19 cellular contexts compared by ENCODE assay signal in genomic region chr7:55516399-55516798, GRCh38. TPM values are rescaled to one million over a fixed set of nuclear protein-coding genes. Genes with fewer than 3 reads are reported as not detected.
DNase-seq lines count a peak whose midpoint lies in the region; ATAC-seq and TF ChIP-seq lines count a peak whose summit lies in the region.
"Had no signal": no experiment of that assay in that cellular context is flagged by ENCODE, and none has a peak within 500 bp of the region (broad histone marks: within the 10 kb centered on the region; RNA-seq: fewer than 3 reads in every experiment).

No MANE protein-coding gene starts in this region.

- no TSS peak for BruUV-seq in PC-9 (replicated peaks; lab: Mats Ljungman, UMichigan)

- H3K27me3 ChIP-seq in DOHH2 (ENCODE audit: control insufficient read depth, low read length) (no peaks in the 10 kb centered on the region), endodermal cell (ENCODE audit: control insufficient read depth, insufficient read depth, low read length, poor library complexity, severe bottlenecking) (no peaks in the 10 kb centered on the region), PC-9 (ENCODE audit: insufficient read depth, low read depth) (no peaks in the 10 kb centered on the region)
- H3K27me3 ChIP-seq: MG63, thyroid gland had no signal

- peak in 1 of 2 donors; percentile 32 for ATAC-seq in activated T-cell treated with anti-CD3 and anti-CD28 coated beads, Interleukin-2, amount 50 U/mL, for 4 hours
- ATAC-seq in activated B cell treated with CpG ODN at 0.5 μM for 24 hours (ENCODE audit: low read depth) (no peak), HG02973 (IDR thresholded peaks at IDR 0.05; ENCODE audit: unreplicated experiment) (no peak)
- ATAC-seq in natural killer cell treated with Interleukin-12 subunit alpha and Interleukin-12 subunit beta and Interleukin-15 and Interleukin-18, amount 100 ng/mL, for 72 hours = no peak
- ATAC-seq: HCT116 had no signal

- H3K36me3 ChIP-seq in DOHH2 (ENCODE audit: control insufficient read depth, low read length) = peaks cover 55% of the 10 kb centered on the region
- H3K36me3 ChIP-seq in endodermal cell (ENCODE audit: control insufficient read depth, insufficient read depth, low read length) = peaks cover 23% of the 10 kb centered on the region
- H3K36me3 ChIP-seq in PC-9 (ENCODE audit: low read depth) = peaks cover 39% of the 10 kb centered on the region

- WGBS in endodermal cell (ENCODE audit: insufficient coverage in 1 of 2, insufficient read length in 1 of 2), 2 experiments = 99 to 100% methylated on average over 2 to 4 of the region's 4 CpGs

- no peaks in the 10 kb centered on the region for H3F3A ChIP-seq in DOHH2 (ENCODE audit: control insufficient read depth, insufficient read depth)
- H3F3A ChIP-seq in PC-9 (ENCODE audit: insufficient read depth, low read depth) = peaks cover 7% of the 10 kb centered on the region; the same call in 1 of the 2 replicates

- no peak overlapping the region for H2AFZ ChIP-seq in PC-9

- no peak overlapping the region for H3K9ac ChIP-seq in endodermal cell (ENCODE audit: extremely low read depth, low read length, poor library complexity, severe bottlenecking)
- H3K9ac ChIP-seq: SK-N-SH had no signal

- no peaks in the 10 kb centered on the region for H3K27me3 Mint-ChIP-seq in activated T-cell treated with anti-CD3 and anti-CD28 coated beads, Interleukin-2, amount 50 U/mL, for 4 hours (ENCODE audit: low read depth)
- H3K27me3 Mint-ChIP-seq in activated B cell treated with CpG ODN at 0.5 μM for 24 hours = no peaks in the 10 kb centered on the region
- no peaks in the 10 kb centered on the region for H3K27me3 Mint-ChIP-seq in natural killer cell treated with Interleukin-12 subunit alpha and Interleukin-12 subunit beta and Interleukin-15 and Interleukin-18, amount 100 ng/mL, for 72 hours
- H3K27me3 Mint-ChIP-seq in endodermal cell (ENCODE audit: insufficient read depth) = no peaks in the 10 kb centered on the region

- H3K27ac ChIP-seq in DOHH2 (ENCODE audit: low read depth, low read length) (no peak overlapping the region), endodermal cell (ENCODE audit: low read depth, low read length) (no peak overlapping the region), PC-9 (no peak overlapping the region)
- H3K27ac ChIP-seq: epithelial cell of prostate, thyroid gland had no signal

- H3K9me2 ChIP-seq in DOHH2 (replicated peaks; ENCODE audit: control insufficient read depth, low read length) = no peaks in the 10 kb centered on the region
- H3K9me2 ChIP-seq in PC-9 (ENCODE audit: insufficient read depth) = no peaks in the 10 kb centered on the region
- H3K9me2 ChIP-seq: SK-N-SH had no signal

- peaks cover 10% of the 10 kb centered on the region for H3K79me2 ChIP-seq in DOHH2 (ENCODE audit: control insufficient read depth, low read length)
- peaks cover 3% of the 10 kb centered on the region for H3K79me2 ChIP-seq in PC-9 (ENCODE audit: low read depth)

- POLR2A ChIA-PET in activated B cell treated with CpG ODN at 0.5 μM for 24 hours (lab: Charles Lee) (interaction anchor here (0.7 to 24.3 kb wide), 11 partner anchors 8 to 151 kb away, joined by 3 to 357 read pairs (median 5); partner anchors contain the start of gene VOPP1), PC-9 (lab: Charles Lee; ENCODE audit: unreplicated experiment) (interaction anchor here (0.6 kb wide), 2 partner anchors 16 to 1700 kb away, joined by 3 read pairs; no protein-coding TSS in a partner anchor)

- H3K4me2 ChIP-seq in DOHH2 (ENCODE audit: low read length) (peak overlapping the region; percentile 38), PC-9 (no peak overlapping the region)
- H3K4me2 ChIP-seq: SK-N-SH had no signal

- no peak for DNase-seq in activated T-cell treated with anti-CD3 and anti-CD28 coated beads, Interleukin-2, amount 50 U/mL, for 4 hours
- DNase-seq in activated T-cell treated with anti-CD3 and anti-CD28 coated beads, Interleukin-2, amount 50 U/mL, for 48 hours = no peak
- DNase-seq in activated B cell treated with CpG ODN at 0.5 μM for 24 hours (no peak), endodermal cell (no peak), PC-9 (no peak)
- no peak for DNase-seq in natural killer cell treated with Interleukin-12 subunit alpha and Interleukin-12 subunit beta and Interleukin-15 and Interleukin-18, amount 100 ng/mL, for 72 hours (ENCODE audit: low spot score)
- DNase-seq: activated CD8-positive, alpha-beta memory T cell treated with anti-CD3 and anti-CD28 coated beads, Interleukin-2, amount 50 U/mL, for 4 hours; amniotic stem cell; MG63; NCI-H1930; retina; SK-N-SH; thyroid gland had no signal

- CTCF ChIA-PET in activated B cell treated with CpG ODN at 0.5 μM for 24 hours (lab: Charles Lee) (interaction anchor here (1.1 to 1.7 kb wide), 4 partner anchors 16 to 82 kb away, joined by 3 to 8 read pairs (median 6); no protein-coding TSS in a partner anchor), PC-9 (lab: Charles Lee) (no interaction called here)

- H3K9me3 Mint-ChIP-seq in activated T-cell treated with anti-CD3 and anti-CD28 coated beads, Interleukin-2, amount 50 U/mL, for 4 hours = no peaks in the 10 kb centered on the region
- H3K9me3 Mint-ChIP-seq in activated B cell treated with CpG ODN at 0.5 μM for 24 hours = no peaks in the 10 kb centered on the region
- no peaks in the 10 kb centered on the region for H3K9me3 Mint-ChIP-seq in natural killer cell treated with Interleukin-12 subunit alpha and Interleukin-12 subunit beta and Interleukin-15 and Interleukin-18, amount 100 ng/mL, for 72 hours
- no peaks in the 10 kb centered on the region for H3K9me3 Mint-ChIP-seq in endodermal cell
- H3K9me3 Mint-ChIP-seq: neural crest cell had no signal

- H3K36me3 Mint-ChIP-seq in activated T-cell treated with anti-CD3 and anti-CD28 coated beads, Interleukin-2, amount 50 U/mL, for 4 hours (ENCODE audit: insufficient read depth) = peaks cover 55% of the 10 kb centered on the region
- H3K36me3 Mint-ChIP-seq in activated B cell treated with CpG ODN at 0.5 μM for 24 hours (ENCODE audit: low read depth) (peaks cover 96% of the 10 kb centered on the region), endodermal cell (ENCODE audit: low read depth) (peaks cover 3% of the 10 kb centered on the region)
- H3K36me3 Mint-ChIP-seq in natural killer cell treated with Interleukin-12 subunit alpha and Interleukin-12 subunit beta and Interleukin-15 and Interleukin-18, amount 100 ng/mL, for 72 hours = peaks cover 28% of the 10 kb centered on the region

- peak overlapping the region; percentile 85 for H3K27ac Mint-ChIP-seq in activated B cell treated with CpG ODN at 0.5 μM for 24 hours
- H3K27ac Mint-ChIP-seq in natural killer cell treated with Interleukin-12 subunit alpha and Interleukin-12 subunit beta and Interleukin-15 and Interleukin-18, amount 100 ng/mL, for 72 hours = peak overlapping the region; percentile 58 to 89
- H3K27ac Mint-ChIP-seq in endodermal cell = no peak overlapping the region

- H3K4me1 Mint-ChIP-seq in activated T-cell treated with anti-CD3 and anti-CD28 coated beads, Interleukin-2, amount 50 U/mL, for 4 hours (ENCODE audit: low read depth) = peaks cover 64% of the 10 kb centered on the region
- H3K4me1 Mint-ChIP-seq in activated B cell treated with CpG ODN at 0.5 μM for 24 hours = peaks cover 94% of the 10 kb centered on the region
- H3K4me1 Mint-ChIP-seq in natural killer cell treated with Interleukin-12 subunit alpha and Interleukin-12 subunit beta and Interleukin-15 and Interleukin-18, amount 100 ng/mL, for 72 hours (ENCODE audit: low read depth in 2 of 2) = peaks cover 67 to 68% of the 10 kb centered on the region in 2 donors
- H3K4me1 Mint-ChIP-seq in endodermal cell = peaks cover 1% of the 10 kb centered on the region

- TF ChIP-seq CTCF in DOHH2 (IDR thresholded peaks at IDR 0.05; ENCODE audit: low read depth, low read length, poor library complexity, severe bottlenecking) (no peak), activated B cell treated with CpG ODN at 0.5 μM for 24 hours (IDR thresholded peaks at IDR 0.05) (no peak), endodermal cell (conservative IDR thresholded peaks at IDR 0.05) (no peak), PC-9 (conservative IDR thresholded peaks at IDR 0.05) (no peak)

- H3K4me1 ChIP-seq in DOHH2 (ENCODE audit: control insufficient read depth, low read length) (peaks cover 22% of the 10 kb centered on the region), endodermal cell (ENCODE audit: control insufficient read depth, insufficient read depth, low read length) (no peaks in the 10 kb centered on the region), PC-9 (replicated peaks; ENCODE audit: insufficient read depth) (no peaks in the 10 kb centered on the region)
- H3K4me1 ChIP-seq: thyroid gland had no signal

- intact Hi-C loops in activated B cell treated with CpG ODN at 0.5 μM for 24 hours (cut with micrococcal nuclease) (loop anchor here (1.0 to 2.0 kb wide), 2 partner anchors 10 to 16 kb away; no protein-coding TSS in a partner anchor), PC-9 (cut with micrococcal nuclease; ENCODE audit: unreplicated experiment) (no loop called here)

- H3K4me3 Mint-ChIP-seq in activated T-cell treated with anti-CD3 and anti-CD28 coated beads, Interleukin-2, amount 50 U/mL, for 4 hours = peak overlapping the region; percentile 27
- H3K4me3 Mint-ChIP-seq in activated B cell treated with CpG ODN at 0.5 μM for 24 hours (peak overlapping the region; percentile 66), endodermal cell (no peak overlapping the region)
- peak overlapping the region; percentile 55 for H3K4me3 Mint-ChIP-seq in natural killer cell treated with Interleukin-12 subunit alpha and Interleukin-12 subunit beta and Interleukin-15 and Interleukin-18, amount 100 ng/mL, for 72 hours
- H3K4me3 Mint-ChIP-seq: neural crest cell had no signal

- H4K20me1 ChIP-seq in DOHH2 (ENCODE audit: control insufficient read depth, insufficient read depth, low read depth, low read length) (peaks cover 10% of the 10 kb centered on the region; the same call in 1 of the 2 replicates), PC-9 (ENCODE audit: insufficient read depth) (peaks cover 25% of the 10 kb centered on the region)

- H3K9me3 ChIP-seq in DOHH2 (ENCODE audit: control insufficient read depth, insufficient read depth, low read length) = no peaks in the 10 kb centered on the region
- no peaks in the 10 kb centered on the region for H3K9me3 ChIP-seq in endodermal cell (ENCODE audit: control insufficient read depth, low read length)
- H3K9me3 ChIP-seq in PC-9 (ENCODE audit: insufficient read depth, low read depth) = no peaks in the 10 kb centered on the region
- H3K9me3 ChIP-seq: MG63, SK-N-SH, thyroid gland had no signal

- H3K4me3 ChIP-seq in DOHH2 (ENCODE audit: low read length) = peak overlapping the region; percentile 2; the same call in 1 of the 2 replicates
- H3K4me3 ChIP-seq in endodermal cell (ENCODE audit: low read length) = no peak overlapping the region
- H3K4me3 ChIP-seq in PC-9 = no peak overlapping the region
- H3K4me3 ChIP-seq: lung, MG63, thyroid gland had no signal

RNA-seq across cellular contexts. Expression of gene VOPP1, which starts 55.9 kb away (rescaled TPM):
- 100 to 1,000 TPM in 1 of 3 donors, 10 to 100 TPM in 2; 63.6 to 103 (median 99.2) TPM for total RNA-seq in activated T-cell treated with anti-CD3 and anti-CD28 coated beads, Interleukin-2, amount 50 U/mL, for 4 hours
- total RNA-seq in activated B cell treated with CpG ODN at 0.5 μM for 24 hours (403 and 438 TPM in 2 replicates), endodermal cell (10 to 100 TPM; 48.8 to 53.6 TPM), PC-9 (2021) (200 and 207 TPM in 2 replicates)
- 100 to 1,000 TPM; 204 to 244 TPM for total RNA-seq in natural killer cell treated with Interleukin-12 subunit alpha and Interleukin-12 subunit beta and Interleukin-15 and Interleukin-18, amount 100 ng/mL, for 72 hours
- 58.9 TPM for polyA plus RNA-seq in endodermal cell (2013, experiment 1 of 2)
- 58.6 TPM for polyA plus RNA-seq in endodermal cell (2013, experiment 2 of 2)
